Comparison of ENCODE assay signal across 1 cellular context in genomic region chr3:125211523-125212095, GRCh38.
TF ChIP-seq lines count a peak whose summit lies in the region.

No MANE protein-coding gene starts in this region.

TF ChIP-seq in HepG2, 621 proteins besides CTCF, POLR2A, EP300 and RAD21:
- TF ChIP-seq KAT2B (IDR thresholded peaks at IDR 0.05; ENCODE audit: borderline replicate concordance, low read depth, low read length): no peak
- TF ChIP-seq ATF7-NPFF (CRISPR knock-in tag; IDR thresholded peaks at IDR 0.05; ENCODE audit: low read depth): no peak
- TF ChIP-seq ZNF777 (CRISPR knock-in tag; IDR thresholded peaks at IDR 0.05): no peak
- TF ChIP-seq, protein P1, sequence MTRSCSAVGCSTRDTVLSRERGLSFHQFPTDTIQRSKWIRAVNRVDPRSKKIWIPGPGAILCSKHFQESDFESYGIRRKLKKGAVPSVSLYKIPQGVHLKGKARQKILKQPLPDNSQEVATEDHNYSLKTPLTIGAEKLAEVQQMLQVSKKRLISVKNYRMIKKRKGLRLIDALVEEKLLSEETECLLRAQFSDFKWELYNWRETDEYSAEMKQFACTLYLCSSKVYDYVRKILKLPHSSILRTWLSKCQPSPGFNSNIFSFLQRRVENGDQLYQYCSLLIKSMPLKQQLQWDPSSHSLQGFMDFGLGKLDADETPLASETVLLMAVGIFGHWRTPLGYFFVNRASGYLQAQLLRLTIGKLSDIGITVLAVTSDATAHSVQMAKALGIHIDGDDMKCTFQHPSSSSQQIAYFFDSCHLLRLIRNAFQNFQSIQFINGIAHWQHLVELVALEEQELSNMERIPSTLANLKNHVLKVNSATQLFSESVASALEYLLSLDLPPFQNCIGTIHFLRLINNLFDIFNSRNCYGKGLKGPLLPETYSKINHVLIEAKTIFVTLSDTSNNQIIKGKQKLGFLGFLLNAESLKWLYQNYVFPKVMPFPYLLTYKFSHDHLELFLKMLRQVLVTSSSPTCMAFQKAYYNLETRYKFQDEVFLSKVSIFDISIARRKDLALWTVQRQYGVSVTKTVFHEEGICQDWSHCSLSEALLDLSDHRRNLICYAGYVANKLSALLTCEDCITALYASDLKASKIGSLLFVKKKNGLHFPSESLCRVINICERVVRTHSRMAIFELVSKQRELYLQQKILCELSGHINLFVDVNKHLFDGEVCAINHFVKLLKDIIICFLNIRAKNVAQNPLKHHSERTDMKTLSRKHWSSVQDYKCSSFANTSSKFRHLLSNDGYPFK (CRISPR knock-in tag; IDR thresholded peaks at IDR 0.05; ENCODE audit: borderline replicate concordance): no peak
- TF ChIP-seq, protein P2, sequence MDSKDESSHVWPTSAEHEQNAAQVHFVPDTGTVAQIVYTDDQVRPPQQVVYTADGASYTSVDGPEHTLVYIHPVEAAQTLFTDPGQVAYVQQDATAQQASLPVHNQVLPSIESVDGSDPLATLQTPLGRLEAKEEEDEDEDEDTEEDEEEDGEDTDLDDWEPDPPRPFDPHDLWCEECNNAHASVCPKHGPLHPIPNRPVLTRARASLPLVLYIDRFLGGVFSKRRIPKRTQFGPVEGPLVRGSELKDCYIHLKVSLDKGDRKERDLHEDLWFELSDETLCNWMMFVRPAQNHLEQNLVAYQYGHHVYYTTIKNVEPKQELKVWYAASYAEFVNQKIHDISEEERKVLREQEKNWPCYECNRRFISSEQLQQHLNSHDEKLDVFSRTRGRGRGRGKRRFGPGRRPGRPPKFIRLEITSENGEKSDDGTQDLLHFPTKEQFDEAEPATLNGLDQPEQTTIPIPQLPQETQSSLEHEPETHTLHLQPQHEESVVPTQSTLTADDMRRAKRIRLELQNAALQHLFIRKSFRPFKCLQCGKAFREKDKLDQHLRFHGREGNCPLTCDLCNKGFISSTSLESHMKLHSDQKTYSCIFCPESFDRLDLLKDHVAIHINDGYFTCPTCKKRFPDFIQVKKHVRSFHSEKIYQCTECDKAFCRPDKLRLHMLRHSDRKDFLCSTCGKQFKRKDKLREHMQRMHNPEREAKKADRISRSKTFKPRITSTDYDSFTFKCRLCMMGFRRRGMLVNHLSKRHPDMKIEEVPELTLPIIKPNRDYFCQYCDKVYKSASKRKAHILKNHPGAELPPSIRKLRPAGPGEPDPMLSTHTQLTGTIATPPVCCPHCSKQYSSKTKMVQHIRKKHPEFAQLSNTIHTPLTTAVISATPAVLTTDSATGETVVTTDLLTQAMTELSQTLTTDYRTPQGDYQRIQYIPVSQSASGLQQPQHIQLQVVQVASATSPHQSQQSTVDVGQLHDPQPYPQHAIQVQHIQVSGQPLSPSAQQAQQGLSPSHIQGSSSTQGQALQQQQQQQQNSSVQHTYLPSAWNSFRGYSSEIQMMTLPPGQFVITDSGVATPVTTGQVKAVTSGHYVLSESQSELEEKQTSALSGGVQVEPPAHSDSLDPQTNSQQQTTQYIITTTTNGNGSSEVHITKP (CRISPR knock-in tag; IDR thresholded peaks at IDR 0.05; ENCODE audit: low read depth): no peak
- TF ChIP-seq GATA4 (IDR thresholded peaks at IDR 0.05; ENCODE audit: borderline replicate concordance, low read depth): no peak
- no peak for TF ChIP-seq ELF4 (CRISPR knock-in tag; IDR thresholded peaks at IDR 0.05; ENCODE audit: borderline replicate concordance)
- TF ChIP-seq PRMT3 (CRISPR knock-in tag; IDR thresholded peaks at IDR 0.05; ENCODE audit: borderline replicate concordance, low read depth): no peak
- TF ChIP-seq ZNF703 (CRISPR knock-in tag; IDR thresholded peaks at IDR 0.05; ENCODE audit: borderline replicate concordance): no peak
- no peak for TF ChIP-seq FOXP4 (CRISPR knock-in tag; IDR thresholded peaks at IDR 0.05)
- TF ChIP-seq SSRP1 (CRISPR knock-in tag; IDR thresholded peaks at IDR 0.05): no peak
- TF ChIP-seq, protein P3, sequence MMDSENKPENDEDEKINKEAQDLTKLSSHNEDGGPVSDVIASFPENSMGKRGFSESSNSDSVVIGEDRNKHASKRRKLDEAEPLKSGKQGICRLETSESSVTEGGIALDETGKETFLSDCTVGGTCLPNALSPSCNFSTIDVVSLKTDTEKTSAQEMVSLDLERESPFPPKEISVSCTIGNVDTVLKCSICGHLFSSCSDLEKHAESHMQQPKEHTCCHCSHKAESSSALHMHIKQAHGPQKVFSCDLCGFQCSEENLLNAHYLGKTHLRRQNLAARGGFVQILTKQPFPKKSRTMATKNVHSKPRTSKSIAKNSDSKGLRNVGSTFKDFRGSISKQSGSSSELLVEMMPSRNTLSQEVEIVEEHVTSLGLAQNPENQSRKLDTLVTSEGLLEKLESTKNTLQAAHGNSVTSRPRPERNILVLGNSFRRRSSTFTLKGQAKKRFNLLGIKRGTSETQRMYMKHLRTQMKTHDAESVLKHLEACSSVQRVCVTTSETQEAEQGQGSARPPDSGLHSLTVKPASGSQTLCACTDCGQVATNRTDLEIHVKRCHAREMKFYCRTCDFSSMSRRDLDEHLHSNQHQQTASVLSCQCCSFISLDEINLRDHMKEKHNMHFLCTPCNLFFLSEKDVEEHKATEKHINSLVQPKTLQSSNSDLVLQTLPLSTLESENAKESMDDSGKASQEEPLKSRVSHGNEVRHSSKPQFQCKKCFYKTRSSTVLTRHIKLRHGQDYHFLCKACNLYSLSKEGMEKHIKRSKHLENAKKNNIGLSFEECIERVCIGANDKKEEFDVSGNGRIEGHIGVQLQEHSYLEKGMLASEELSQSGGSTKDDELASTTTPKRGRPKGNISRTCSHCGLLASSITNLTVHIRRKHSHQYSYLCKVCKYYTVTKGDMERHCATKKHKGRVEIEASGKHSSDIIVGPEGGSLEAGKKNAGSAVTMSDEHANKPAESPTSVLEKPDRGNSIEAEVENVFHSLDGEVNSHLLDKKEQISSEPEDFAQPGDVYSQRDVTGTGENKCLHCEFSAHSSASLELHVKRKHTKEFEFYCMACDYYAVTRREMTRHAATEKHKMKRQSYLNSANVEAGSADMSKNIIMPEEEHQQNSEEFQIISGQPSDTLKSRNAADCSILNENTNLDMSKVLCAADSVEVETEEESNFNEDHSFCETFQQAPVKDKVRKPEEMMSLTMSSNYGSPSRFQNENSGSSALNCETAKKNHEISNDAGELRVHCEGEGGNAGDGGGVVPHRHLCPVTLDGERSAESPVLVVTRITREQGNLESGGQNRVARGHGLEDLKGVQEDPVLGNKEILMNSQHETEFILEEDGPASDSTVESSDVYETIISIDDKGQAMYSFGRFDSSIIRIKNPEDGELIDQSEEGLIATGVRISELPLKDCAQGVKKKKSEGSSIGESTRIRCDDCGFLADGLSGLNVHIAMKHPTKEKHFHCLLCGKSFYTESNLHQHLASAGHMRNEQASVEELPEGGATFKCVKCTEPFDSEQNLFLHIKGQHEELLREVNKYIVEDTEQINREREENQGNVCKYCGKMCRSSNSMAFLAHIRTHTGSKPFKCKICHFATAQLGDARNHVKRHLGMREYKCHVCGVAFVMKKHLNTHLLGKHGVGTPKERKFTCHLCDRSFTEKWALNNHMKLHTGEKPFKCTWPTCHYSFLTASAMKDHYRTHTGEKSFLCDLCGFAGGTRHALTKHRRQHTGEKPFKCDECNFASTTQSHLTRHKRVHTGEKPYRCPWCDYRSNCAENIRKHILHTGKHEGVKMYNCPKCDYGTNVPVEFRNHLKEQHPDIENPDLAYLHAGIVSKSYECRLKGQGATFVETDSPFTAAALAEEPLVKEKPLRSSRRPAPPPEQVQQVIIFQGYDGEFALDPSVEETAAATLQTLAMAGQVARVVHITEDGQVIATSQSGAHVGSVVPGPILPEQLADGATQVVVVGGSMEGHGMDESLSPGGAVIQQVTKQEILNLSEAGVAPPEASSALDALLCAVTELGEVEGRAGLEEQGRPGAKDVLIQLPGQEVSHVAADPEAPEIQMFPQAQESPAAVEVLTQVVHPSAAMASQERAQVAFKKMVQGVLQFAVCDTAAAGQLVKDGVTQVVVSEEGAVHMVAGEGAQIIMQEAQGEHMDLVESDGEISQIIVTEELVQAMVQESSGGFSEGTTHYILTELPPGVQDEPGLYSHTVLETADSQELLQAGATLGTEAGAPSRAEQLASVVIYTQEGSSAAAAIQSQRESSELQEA (CRISPR knock-in tag; IDR thresholded peaks at IDR 0.05; ENCODE audit: not compliant biosample characterization): no peak
- no peak for TF ChIP-seq ZBTB4 (CRISPR knock-in tag; IDR thresholded peaks at IDR 0.05; ENCODE audit: borderline replicate concordance)
- TF ChIP-seq SRY (CRISPR knock-in tag; IDR thresholded peaks at IDR 0.05): no peak
- no peak for TF ChIP-seq ZFAT (CRISPR knock-in tag; conservative IDR thresholded peaks at IDR 0.05)
- no peak for TF ChIP-seq TFDP1 (CRISPR knock-in tag; IDR thresholded peaks at IDR 0.05; ENCODE audit: borderline replicate concordance)
- TF ChIP-seq, protein P4, sequence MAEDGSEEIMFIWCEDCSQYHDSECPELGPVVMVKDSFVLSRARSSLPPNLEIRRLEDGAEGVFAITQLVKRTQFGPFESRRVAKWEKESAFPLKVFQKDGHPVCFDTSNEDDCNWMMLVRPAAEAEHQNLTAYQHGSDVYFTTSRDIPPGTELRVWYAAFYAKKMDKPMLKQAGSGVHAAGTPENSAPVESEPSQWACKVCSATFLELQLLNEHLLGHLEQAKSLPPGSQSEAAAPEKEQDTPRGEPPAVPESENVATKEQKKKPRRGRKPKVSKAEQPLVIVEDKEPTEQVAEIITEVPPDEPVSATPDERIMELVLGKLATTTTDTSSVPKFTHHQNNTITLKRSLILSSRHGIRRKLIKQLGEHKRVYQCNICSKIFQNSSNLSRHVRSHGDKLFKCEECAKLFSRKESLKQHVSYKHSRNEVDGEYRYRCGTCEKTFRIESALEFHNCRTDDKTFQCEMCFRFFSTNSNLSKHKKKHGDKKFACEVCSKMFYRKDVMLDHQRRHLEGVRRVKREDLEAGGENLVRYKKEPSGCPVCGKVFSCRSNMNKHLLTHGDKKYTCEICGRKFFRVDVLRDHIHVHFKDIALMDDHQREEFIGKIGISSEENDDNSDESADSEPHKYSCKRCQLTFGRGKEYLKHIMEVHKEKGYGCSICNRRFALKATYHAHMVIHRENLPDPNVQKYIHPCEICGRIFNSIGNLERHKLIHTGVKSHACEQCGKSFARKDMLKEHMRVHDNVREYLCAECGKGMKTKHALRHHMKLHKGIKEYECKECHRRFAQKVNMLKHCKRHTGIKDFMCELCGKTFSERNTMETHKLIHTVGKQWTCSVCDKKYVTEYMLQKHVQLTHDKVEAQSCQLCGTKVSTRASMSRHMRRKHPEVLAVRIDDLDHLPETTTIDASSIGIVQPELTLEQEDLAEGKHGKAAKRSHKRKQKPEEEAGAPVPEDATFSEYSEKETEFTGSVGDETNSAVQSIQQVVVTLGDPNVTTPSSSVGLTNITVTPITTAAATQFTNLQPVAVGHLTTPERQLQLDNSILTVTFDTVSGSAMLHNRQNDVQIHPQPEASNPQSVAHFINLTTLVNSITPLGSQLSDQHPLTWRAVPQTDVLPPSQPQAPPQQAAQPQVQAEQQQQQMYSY (CRISPR knock-in tag; IDR thresholded peaks at IDR 0.05): no peak
- TF ChIP-seq ZNF567 (CRISPR knock-in tag; IDR thresholded peaks at IDR 0.05; ENCODE audit: borderline replicate concordance): no peak
TF ChIP-seq in HepG2: peak in this region for 0.
